Comparison of ENCODE assay signal across 9 cellular contexts in the genomic region with DNA sequence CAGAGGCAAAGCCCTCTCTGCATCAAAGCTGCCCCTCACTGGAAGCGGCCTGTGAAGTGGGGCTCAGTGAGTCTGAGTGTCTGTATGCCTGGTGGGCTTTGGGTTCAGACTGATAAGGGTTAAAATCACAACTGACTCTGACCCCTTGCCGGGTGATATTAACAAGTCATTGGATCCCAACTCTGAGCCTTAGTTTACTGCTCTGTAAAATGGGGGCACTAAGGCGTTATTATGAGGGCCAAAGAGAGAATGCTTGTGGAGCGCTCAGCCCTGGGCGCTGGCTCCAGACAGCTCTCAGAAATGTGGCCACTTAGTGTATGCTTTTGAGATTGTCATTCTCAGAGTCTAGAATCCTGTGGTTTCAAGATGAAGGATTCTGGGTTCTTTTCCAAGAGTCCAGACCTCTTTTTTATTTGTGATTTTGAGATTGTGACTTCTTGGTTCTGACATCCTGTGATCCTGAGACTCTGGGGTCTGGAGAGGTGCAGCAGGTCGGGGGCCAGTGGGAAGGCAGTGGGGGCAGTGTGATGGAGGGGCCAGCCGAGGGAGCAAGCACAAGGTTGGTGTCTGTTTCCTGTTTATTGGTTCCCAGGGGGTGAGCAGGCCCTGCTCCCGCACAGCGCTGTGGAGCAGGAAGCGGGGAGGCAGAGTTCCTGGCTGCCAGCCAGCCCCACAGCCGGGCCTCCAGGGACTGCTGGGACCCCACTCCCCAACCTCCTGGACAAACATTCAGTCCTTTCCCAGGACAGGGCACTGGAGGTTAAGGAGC. TPM values are rescaled to one million over a fixed set of nuclear protein-coding genes. Genes with fewer than 3 reads are reported as not detected.
A peak's percentile ranks its signal among the peaks of the same experiment; 100 is the strongest.
DNase-seq lines count a peak whose midpoint lies in the region; ATAC-seq and TF ChIP-seq lines count a peak whose summit lies in the region.
"Had no signal": no experiment of that assay in that cellular context is flagged by ENCODE, and none has a peak within 500 bp of the region (broad histone marks: within the 10 kb centered on the region; RNA-seq: fewer than 3 reads in every experiment).

No MANE protein-coding gene starts in this region.

- H3K4me1 ChIP-seq in HUES6 (ENCODE audit: control insufficient read depth, insufficient read depth, low read length) = peaks cover 52% of the 10 kb centered on the region
- H3K4me1 ChIP-seq in adrenal gland (replicated peaks in 1 of 2) = peaks cover 6 to 39% of the 10 kb centered on the region in 2 donors
- peaks cover 21 to 85% (median 78%) of the 10 kb centered on the region in 5 donors for H3K4me1 ChIP-seq in subcutaneous abdominal adipose tissue (ENCODE audit: control insufficient read depth in 5 of 5, insufficient read depth in 5 of 5, low read length in 5 of 5)

- H3K36me3 ChIP-seq in HUES6 (ENCODE audit: control insufficient read depth, insufficient read depth, low read length) (0 out of 2 replicates have a peak, but pooled peaks cover 2% of the 10 kb centered on the region), adrenal gland (replicated peaks in 1 of 2) (no peaks in the 10 kb centered on the region), subcutaneous abdominal adipose tissue (ENCODE audit: control insufficient read depth in 5 of 5, insufficient read depth in 5 of 5, low read length in 5 of 5) (peaks cover 0 to 6% (median 0%) of the 10 kb centered on the region in 5 donors)

- no peak for ATAC-seq in HG02571 (IDR thresholded peaks at IDR 0.05; ENCODE audit: unreplicated experiment)
- no peak for ATAC-seq in GM19452 (IDR thresholded peaks at IDR 0.05; ENCODE audit: unreplicated experiment)

- intact Hi-C loops in adrenal gland (cut with DNase I) = no loop called here

- WGBS in adrenal gland, 4 donors = 49 to 60% (median 52%) methylated on average over 6 to 11 of the region's 11 CpGs

- no peaks in the 10 kb centered on the region for H3K27me3 ChIP-seq in HUES6 (ENCODE audit: control insufficient read depth, insufficient read depth, low read length)
- H3K27me3 ChIP-seq in adrenal gland = no peaks in the 10 kb centered on the region
- no peaks in the 10 kb centered on the region for H3K27me3 ChIP-seq in layer of hippocampus (ENCODE audit: control insufficient read depth, insufficient read depth, low read length)
- no peaks in the 10 kb centered on the region for H3K27me3 ChIP-seq in subcutaneous abdominal adipose tissue (ENCODE audit: control insufficient read depth in 5 of 5, insufficient read depth in 4 of 5, low read length in 5 of 5)

- H3K4me3 ChIP-seq in HUES6 (ENCODE audit: low read depth, low read length) = no peak overlapping the region
- H3K4me3 ChIP-seq in adrenal gland = no peak overlapping the region
- H3K4me3 ChIP-seq in subcutaneous abdominal adipose tissue (ENCODE audit: low read depth in 1 of 5, low read length in 5 of 5) = peak overlapping the region in 1 of 5 donors; percentile 30

- TF ChIP-seq POLR2A in adrenal gland (IDR thresholded peaks at IDR 0.05) = no peak

- H3K9ac ChIP-seq in HUES6 (ENCODE audit: low read length) (peak overlapping the region; percentile 33), subcutaneous abdominal adipose tissue (ENCODE audit: low read length in 5 of 5) (peak overlapping the region in 2 of 5 donors; percentile 4 to 33)

- no peak for TF ChIP-seq CTCF in adrenal gland (IDR thresholded peaks at IDR 0.05)

- H3K9me3 ChIP-seq in HUES6 (ENCODE audit: control insufficient read depth, insufficient read depth, low read depth, low read length) (no peaks in the 10 kb centered on the region), adrenal gland (replicated peaks in 1 of 3) (no peaks in the 10 kb centered on the region), subcutaneous abdominal adipose tissue (ENCODE audit: control insufficient read depth in 5 of 5, low read length in 5 of 5) (no peaks in the 10 kb centered on the region)

- no peak overlapping the region for H3K27ac ChIP-seq in HUES6 (ENCODE audit: low read depth, low read length)
- peak overlapping the region in 3 of 5 donors; percentile 18 to 90 (median 74) for H3K27ac ChIP-seq in adrenal gland
- H3K27ac ChIP-seq in layer of hippocampus (ENCODE audit: low read depth, low read length) = peak overlapping the region; percentile 31
- peak overlapping the region; percentile 52 for H3K27ac ChIP-seq in subcutaneous abdominal adipose tissue (ENCODE audit: low read depth, low read length)

- DNase-seq in adrenal gland (peak in 5 of 7 donors; percentile 29 to 74 (median 47)), HPDE6-E6E7 (ENCODE audit: extremely low spot score) (no peak)
- no peak for DNase-seq in activated naive CD4-positive, alpha-beta T cell treated with anti-CD3 and anti-CD28 coated beads, Interleukin-2, amount 50 U/mL, for 16 hours
- DNase-seq: NCI-H526 had no signal

RNA-seq across cellular contexts. Expression of gene ARHGEF17, which starts 13.4 kb away (rescaled TPM):
- 10 to 100 TPM; 12.7 to 35.5 (median 22.7) TPM for total RNA-seq in adrenal gland
- 10 to 100 TPM in 2 of 3 donors, 1 to 10 TPM in 1; 8.1 to 48.2 (median 18.8) TPM for polyA plus RNA-seq in adrenal gland

RNA-seq across cellular contexts. Expression of gene P2RY6, which starts 49.4 kb away (rescaled TPM):
- 1 to 10 TPM; 3.7 to 5.9 (median 4.6) TPM for total RNA-seq in adrenal gland
- 1 to 10 TPM in 1 of 3 donors, under 1 TPM in 2; 0.75 to 2.3 (median 0.97) TPM for polyA plus RNA-seq in adrenal gland

RNA-seq across cellular contexts. Expression of gene RELT, which starts 54.7 kb away (rescaled TPM):
- total RNA-seq in adrenal gland = 1 to 10 TPM; 4.4 to 8.7 (median 6.4) TPM
- polyA plus RNA-seq in adrenal gland = 1 to 10 TPM in 2 of 3 donors, under 1 TPM in 1; 0.73 to 4.7 (median 2.3) TPM

Comparison
In these comparisons a context has a peak if more than half of its experiments do, and no peak if none do; other contexts are left out.
1. DNase-seq: peak in adrenal gland (5 of 7); none in HPDE6-E6E7 (single experiment) and activated naive CD4-positive, alpha-beta T cell treated with anti-CD3 and anti-CD28 coated beads, Interleukin-2, amount 50 U/mL, for 16 hours (single experiment).